28 cellular contexts compared by ENCODE assay signal in genomic region chr15:74924525-74924924, GRCh38.
"Had no signal": no experiment of that assay in that cellular context is flagged by ENCODE, and none has a peak within 500 bp of the region (broad histone marks: within the 10 kb centered on the region; RNA-seq: fewer than 3 reads in every experiment).

No MANE protein-coding gene starts in this region.

- FAIRE-seq: endometrium, islet of Langerhans, keratinocyte had no signal

- H3K27me3 ChIP-seq: esophagus squamous epithelium, gastrocnemius medialis, heart right ventricle, left lung had no signal

- H3K9me3 Mint-ChIP-seq: dendritic cell treated with granulocyte-macrophage colony-stimulating factor and Interleukin-4, amounts not matched to agents 40 ng/mL and 50 ng/mL, for 4 days; effector memory CD8-positive, alpha-beta T cell; endodermal cell; mesothelial cell of epicardium; naive B cell; natural killer cell had no signal

- DNase-seq: cortex of kidney; effector CD8-positive, alpha-beta T cell; effector memory CD8-positive, alpha-beta T cell; endodermal cell; erythroblast; esophagus squamous epithelium; foreskin fibroblast; foreskin melanocyte; gastrocnemius medialis; glutamatergic neuron; head of caudate nucleus; heart right ventricle; hippocampal formation; left cardiac atrium; left lung; left ventricle myocardium superior; lower lobe of right lung; mesenchymal stem cell; mucosa of descending colon; naive B cell; natural killer cell had no signal

- H3K27ac Mint-ChIP-seq: dendritic cell treated with granulocyte-macrophage colony-stimulating factor and Interleukin-4, amounts not matched to agents 40 ng/mL and 50 ng/mL, for 4 days; effector memory CD8-positive, alpha-beta T cell; endodermal cell; mesothelial cell of epicardium; natural killer cell had no signal

- H3K4me1 Mint-ChIP-seq: endodermal cell, mesothelial cell of epicardium, naive B cell had no signal

- ATAC-seq: effector memory CD8-positive, alpha-beta T cell; esophagus mucosa; gastrocnemius medialis; heart right ventricle; left cardiac atrium; left lung; left ventricle myocardium superior; lower lobe of right lung; mucosa of descending colon; natural killer cell had no signal

- H3K9me3 ChIP-seq: esophagus squamous epithelium, gastrocnemius medialis, heart right ventricle, left lung, lower lobe of right lung, mucosa of descending colon had no signal

- H3K27me3 Mint-ChIP-seq: dendritic cell treated with granulocyte-macrophage colony-stimulating factor and Interleukin-4, amounts not matched to agents 40 ng/mL and 50 ng/mL, for 4 days; effector memory CD8-positive, alpha-beta T cell; naive B cell had no signal

- H3K4me3 Mint-ChIP-seq: dendritic cell treated with granulocyte-macrophage colony-stimulating factor and Interleukin-4, amounts not matched to agents 40 ng/mL and 50 ng/mL, for 4 days; effector memory CD8-positive, alpha-beta T cell; endodermal cell; mesothelial cell of epicardium; naive B cell; natural killer cell had no signal

- H3K4me3 ChIP-seq: esophagus squamous epithelium, gastrocnemius medialis, heart right ventricle, left lung, lower lobe of right lung, mucosa of descending colon had no signal

- H3K4me1 ChIP-seq: esophagus squamous epithelium, gastrocnemius medialis, lower lobe of right lung had no signal

- H3K27ac ChIP-seq: epithelial cell of prostate, esophagus squamous epithelium, gastrocnemius medialis, heart right ventricle, left lung, lower lobe of right lung had no signal
